7 cellular contexts compared by ENCODE assay signal in genomic region chr19:34217952-34218817, GRCh38. TPM values are rescaled to one million over a fixed set of nuclear protein-coding genes. Genes with fewer than 3 reads are reported as not detected.
A peak's percentile ranks its signal among the peaks of the same experiment; 100 is the strongest.
DNase-seq lines count a peak whose midpoint lies in the region; ATAC-seq and TF ChIP-seq lines count a peak whose summit lies in the region.

No MANE protein-coding gene starts in this region.

- TF ChIP-seq POLR2A in testis (IDR thresholded peaks at IDR 0.05), result no peak

- ATAC-seq in GM18867 (IDR thresholded peaks at IDR 0.05; ENCODE audit: unreplicated experiment) (peak; percentile 51), lower lobe of right lung (peak; percentile 35 to 51), GM19328 (IDR thresholded peaks at IDR 0.05; ENCODE audit: unreplicated experiment) (no peak)

- H3K27me3 ChIP-seq in lower lobe of right lung (ENCODE audit: low read depth), result no peaks in the 10 kb centered on the region
- no peaks in the 10 kb centered on the region for H3K27me3 ChIP-seq in testis

- H3K36me3 ChIP-seq in lower lobe of right lung, result peaks cover 80% of the 10 kb centered on the region
- H3K36me3 ChIP-seq in testis (ENCODE audit: low read depth, missing control alignments), result no peaks in the 10 kb centered on the region

- no peak overlapping the region for H3K4me3 ChIP-seq in lower lobe of right lung
- H3K4me3 ChIP-seq in testis, result no peak overlapping the region

- H3K9me3 ChIP-seq in lower lobe of right lung (no peaks in the 10 kb centered on the region), testis (no peaks in the 10 kb centered on the region)

- no peak overlapping the region for H3K27ac ChIP-seq in lower lobe of right lung
- no peak overlapping the region for H3K27ac ChIP-seq in testis

- no peak for TF ChIP-seq CTCF in lower lobe of right lung (IDR thresholded peaks at IDR 0.05)
- TF ChIP-seq CTCF in testis (IDR thresholded peaks at IDR 0.05), result no peak

- WGBS in testis, 2 donors, result 75% methylated on average over 18 of the region's 18 CpGs

- no peak for TF ChIP-seq RAD21 in Ishikawa (IDR thresholded peaks at IDR 0.05; ENCODE audit: low read depth)

- DNase-seq in SK-MEL-5 (ENCODE audit: low read depth, low spot score) (peak; percentile 39), lower lobe of right lung (no peak), testis (peak; percentile 38)
- DNase-seq in activated naive CD4-positive, alpha-beta T cell treated with anti-CD3 and anti-CD28 coated beads, Interleukin-2, amount 50 U/mL, for 16 hours, result peak; percentile 54

- in situ Hi-C loops in SK-MEL-5 (cut with HindIII; ENCODE audit: low pct_unique_long_range_greater_than_20kb, low sequenced_read_pairs), result no loop called here

- no peak for TF ChIP-seq EP300 in Ishikawa (IDR thresholded peaks at IDR 0.05; ENCODE audit: borderline replicate concordance)

- peaks cover 10% of the 10 kb centered on the region for H3K4me1 ChIP-seq in lower lobe of right lung
- peaks cover 3% of the 10 kb centered on the region for H3K4me1 ChIP-seq in testis

- intact Hi-C loops in lower lobe of right lung (cut with DNase I), result no loop called here
- intact Hi-C loops in testis (cut with DNase I; ENCODE audit: low total_unique reads), result no loop called here

TF ChIP-seq in Ishikawa, 13 proteins besides CTCF, POLR2A, EP300 and RAD21:
- TF ChIP-seq MAX (IDR thresholded peaks at IDR 0.05), result no peak
- peak; percentile 46 for TF ChIP-seq NFIC (IDR thresholded peaks at IDR 0.05)
- TF ChIP-seq, protein P1, sequence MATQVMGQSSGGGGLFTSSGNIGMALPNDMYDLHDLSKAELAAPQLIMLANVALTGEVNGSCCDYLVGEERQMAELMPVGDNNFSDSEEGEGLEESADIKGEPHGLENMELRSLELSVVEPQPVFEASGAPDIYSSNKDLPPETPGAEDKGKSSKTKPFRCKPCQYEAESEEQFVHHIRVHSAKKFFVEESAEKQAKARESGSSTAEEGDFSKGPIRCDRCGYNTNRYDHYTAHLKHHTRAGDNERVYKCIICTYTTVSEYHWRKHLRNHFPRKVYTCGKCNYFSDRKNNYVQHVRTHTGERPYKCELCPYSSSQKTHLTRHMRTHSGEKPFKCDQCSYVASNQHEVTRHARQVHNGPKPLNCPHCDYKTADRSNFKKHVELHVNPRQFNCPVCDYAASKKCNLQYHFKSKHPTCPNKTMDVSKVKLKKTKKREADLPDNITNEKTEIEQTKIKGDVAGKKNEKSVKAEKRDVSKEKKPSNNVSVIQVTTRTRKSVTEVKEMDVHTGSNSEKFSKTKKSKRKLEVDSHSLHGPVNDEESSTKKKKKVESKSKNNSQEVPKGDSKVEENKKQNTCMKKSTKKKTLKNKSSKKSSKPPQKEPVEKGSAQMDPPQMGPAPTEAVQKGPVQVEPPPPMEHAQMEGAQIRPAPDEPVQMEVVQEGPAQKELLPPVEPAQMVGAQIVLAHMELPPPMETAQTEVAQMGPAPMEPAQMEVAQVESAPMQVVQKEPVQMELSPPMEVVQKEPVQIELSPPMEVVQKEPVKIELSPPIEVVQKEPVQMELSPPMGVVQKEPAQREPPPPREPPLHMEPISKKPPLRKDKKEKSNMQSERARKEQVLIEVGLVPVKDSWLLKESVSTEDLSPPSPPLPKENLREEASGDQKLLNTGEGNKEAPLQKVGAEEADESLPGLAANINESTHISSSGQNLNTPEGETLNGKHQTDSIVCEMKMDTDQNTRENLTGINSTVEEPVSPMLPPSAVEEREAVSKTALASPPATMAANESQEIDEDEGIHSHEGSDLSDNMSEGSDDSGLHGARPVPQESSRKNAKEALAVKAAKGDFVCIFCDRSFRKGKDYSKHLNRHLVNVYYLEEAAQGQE (IDR thresholded peaks at IDR 0.05; ENCODE audit: low read depth), result no peak
- TF ChIP-seq TAF1 (IDR thresholded peaks at IDR 0.05; ENCODE audit: low read depth), result no peak
- TF ChIP-seq TEAD4 (IDR thresholded peaks at IDR 0.05), result no peak
- TF ChIP-seq CEBPB (IDR thresholded peaks at IDR 0.05), result no peak

RNA-seq across cellular contexts. Expression of gene GARRE1, which starts 36.2 kb away (rescaled TPM):
- 14.3 and 17.1 TPM in 2 replicates for total RNA-seq in SK-MEL-5 (2014; rRNA removed; shearing (Covaris generic))
- 11.5 and 16.0 TPM in 2 replicates for polyA plus RNA-seq in SK-MEL-5 (2015; cell fraction: cytosol; rRNA removed)
- polyA plus RNA-seq in SK-MEL-5 (2015; cell fraction: nucleus; rRNA removed), result 16.6 and 19.1 TPM in 2 replicates
- 31.2 TPM for total RNA-seq in lower lobe of right lung
- 10 to 100 TPM; 33.7 to 38.4 TPM for total RNA-seq in testis
- polyA plus RNA-seq in testis (ENCODE audit: insufficient read depth, low read depth, low replicate concordance), result 21.1 TPM

RNA-seq across cellular contexts. Expression of gene LSM14A, which starts 45.9 kb away (rescaled TPM):
- 33.5 and 49.8 TPM in 2 replicates for total RNA-seq in SK-MEL-5 (2014; rRNA removed; shearing (Covaris generic))
- 101 and 116 TPM in 2 replicates for polyA plus RNA-seq in SK-MEL-5 (2015; cell fraction: cytosol; rRNA removed)
- polyA plus RNA-seq in SK-MEL-5 (2015; cell fraction: nucleus; rRNA removed), result 35.4 and 46.8 TPM in 2 replicates
- total RNA-seq in lower lobe of right lung, result 109 TPM
- total RNA-seq in testis, result 100 to 1,000 TPM; 174 to 192 TPM
- polyA plus RNA-seq in testis (ENCODE audit: insufficient read depth, low read depth, low replicate concordance), result 122 TPM
